Comparison of ENCODE assay signal across 8 cellular contexts in the genomic region with DNA sequence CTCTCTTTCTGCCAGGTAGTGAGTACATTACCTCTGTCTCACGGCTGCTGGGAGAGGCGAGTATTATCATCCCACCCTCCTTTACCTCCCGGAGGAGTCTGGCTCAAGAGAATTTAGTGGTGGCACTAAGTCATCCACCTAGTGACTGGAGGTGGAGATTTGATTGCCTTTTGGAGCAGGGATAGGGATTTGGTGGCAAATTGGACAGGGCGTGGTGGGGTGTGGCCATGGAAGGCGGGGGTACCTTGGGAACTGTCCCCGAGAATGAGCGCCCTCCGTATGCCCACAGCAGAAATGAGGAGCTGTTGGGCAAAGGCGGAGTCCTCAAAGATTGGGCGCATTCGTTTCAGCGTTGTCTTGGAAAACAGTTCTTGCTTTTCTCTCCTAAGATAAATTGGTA. TPM values are rescaled to one million over a fixed set of nuclear protein-coding genes. Genes with fewer than 3 reads are reported as not detected.
DNase-seq lines count a peak whose midpoint lies in the region; ATAC-seq and TF ChIP-seq lines count a peak whose summit lies in the region.

No MANE protein-coding gene starts in this region.

- ATAC-seq in gastrocnemius medialis, result no peak
- no peak for ATAC-seq in HG03280 (IDR thresholded peaks at IDR 0.05; ENCODE audit: unreplicated experiment)

- H3K27me3 ChIP-seq in SU-DHL-6 (ENCODE audit: low read length) (no peaks in the 10 kb centered on the region), gastrocnemius medialis (no peaks in the 10 kb centered on the region)

- intact Hi-C loops in gastrocnemius medialis (cut with DNase I; ENCODE audit: low total_unique reads), result loop anchor here (2.0 kb wide), 2 partner anchors 64 to 68 kb away; a partner anchor contains a TSS

- H3K79me2 ChIP-seq in SU-DHL-6 (ENCODE audit: insufficient read depth, low read length), result peaks cover 13% of the 10 kb centered on the region

- TF ChIP-seq CTCF in SU-DHL-6 (IDR thresholded peaks at IDR 0.05; ENCODE audit: insufficient read depth, low read length, poor library complexity, severe bottlenecking) (no peak), fibroblast of the aortic adventitia (IDR thresholded peaks at IDR 0.05; ENCODE audit: insufficient read depth, low read length) (no peak), gastrocnemius medialis (IDR thresholded peaks at IDR 0.05 in 4 of 5, conservative IDR thresholded peaks at IDR 0.05 in 1 of 5) (no peak), GM10266 (IDR thresholded peaks at IDR 0.05; ENCODE audit: control insufficient read depth, insufficient read depth, low read depth, missing control alignments) (no peak)

- H3K4me1 ChIP-seq in gastrocnemius medialis, result peaks cover 10 to 13% of the 10 kb centered on the region in 2 donors

- no peak overlapping the region for H2AFZ ChIP-seq in SU-DHL-6 (ENCODE audit: low read depth, low read length, severe bottlenecking)

- TF ChIP-seq POLR2A in gastrocnemius medialis (IDR thresholded peaks at IDR 0.05), result no peak

- H3K27ac ChIP-seq in SU-DHL-6 (ENCODE audit: low read depth, low read length), result no peak overlapping the region
- H3K27ac ChIP-seq in gastrocnemius medialis, result peak overlapping the region; percentile 82 to 91 (median 86)

- H3K9me3 ChIP-seq in SU-DHL-6 (ENCODE audit: insufficient read depth, low read length) (no peaks in the 10 kb centered on the region), gastrocnemius medialis (no peaks in the 10 kb centered on the region)

- peak overlapping the region; percentile 99 for H3K4me3 ChIP-seq in SU-DHL-6 (ENCODE audit: insufficient read depth, low read length, poor library complexity, severe bottlenecking)
- H3K4me3 ChIP-seq in fibroblast of the aortic adventitia (ENCODE audit: low read depth, low read length), result peak overlapping the region; percentile 94
- peak overlapping the region; percentile 64 to 90 (median 78) for H3K4me3 ChIP-seq in gastrocnemius medialis

- H4K20me1 ChIP-seq in SU-DHL-6 (ENCODE audit: low read depth, low read length), result no peaks in the 10 kb centered on the region

- DNase-seq in NCI-H2171 treated with DMSO at 0.1 percent for 48 hours (lab: John Stamatoyannopoulos, UW), result peak; percentile 36
- no peak for DNase-seq in NCI-H2171 (lab: John Stamatoyannopoulos, UW)
- DNase-seq in fibroblast of the aortic adventitia (ENCODE audit: low read depth), result no peak
- no peak for DNase-seq in gastrocnemius medialis
- DNase-seq in H4 (ENCODE audit: low spot score), result no peak
- DNase-seq in GM10266 (ENCODE audit: extremely low spot score), result no peak

- in situ Hi-C loops in gastrocnemius medialis (cut with MboI; ENCODE audit: low sequenced_read_pairs in 4 of 4), result loop anchor here in 3 of 4 donors (10.0 to 25.0 kb wide), 2 partner anchors 66 to 194 kb away; a partner anchor contains a TSS

- H3K36me3 ChIP-seq in SU-DHL-6 (ENCODE audit: low read length), result no peaks in the 10 kb centered on the region
- no peaks in the 10 kb centered on the region for H3K36me3 ChIP-seq in gastrocnemius medialis

- H3K4me2 ChIP-seq in SU-DHL-6 (ENCODE audit: low read depth, low read length, poor library complexity, severe bottlenecking), result peak overlapping the region; percentile 94

- no peaks in the 10 kb centered on the region for H3F3A ChIP-seq in SU-DHL-6 (ENCODE audit: insufficient read depth)

- H3K9ac ChIP-seq in SU-DHL-6 (ENCODE audit: low read length), result peak overlapping the region; percentile 92

- no peaks in the 10 kb centered on the region for H3K9me2 ChIP-seq in SU-DHL-6 (replicated peaks; ENCODE audit: insufficient read depth, low read length)

RNA-seq across cellular contexts. Expression of a gene that starts 32.1 kb away (rescaled TPM):
- total RNA-seq in fibroblast of the aortic adventitia (ENCODE audit: low replicate concordance) (155 and 165 TPM in 2 replicates), gastrocnemius medialis (10 to 100 TPM in 1 of 4 donors, 1 to 10 TPM in 3; 7.6 to 16.2 (median 9.1) TPM)
- 543 and 644 TPM in 2 replicates for total RNA-seq in H4 (2014; rRNA removed; shearing (Covaris generic))
